ENCODE assay signal across 24 cellular contexts in genomic region chr4:156413411-156413985, GRCh38.
"Had no signal": no experiment of that assay in that cellular context is flagged by ENCODE, and none has a peak within 500 bp of the region (broad histone marks: within the 10 kb centered on the region; RNA-seq: fewer than 3 reads in every experiment).

No MANE protein-coding gene starts in this region.

- ATAC-seq: activated CD8-positive, alpha-beta memory T cell treated with anti-CD3 and anti-CD28 coated beads, Interleukin-2, amount 10 ng/mL, durations not matched to agents 7 days and 5 days; activated CD8-positive, alpha-beta T cell treated with anti-CD3 and anti-CD28 coated beads for 36 hours; body of pancreas; natural killer cell; pancreas; psoas muscle; stimulated activated naive CD8-positive, alpha-beta T cell treated with anti-CD3 and anti-CD28 coated beads, Interleukin-15, Interleukin-2, amounts not matched to agents 100 U/mL and 50 U/mL, for 24 hours; T-helper 17 cell had no signal

- H3K4me1 ChIP-seq: body of pancreas, pancreas, psoas muscle, right atrium auricular region, upper lobe of left lung had no signal

- H3K27ac Mint-ChIP-seq: activated CD4-positive, alpha-beta T cell treated with anti-CD3 and anti-CD28 coated beads, Interleukin-2, amount 10 ng/mL, durations not matched to agents 7 days and 5 days; activated CD8-positive, alpha-beta memory T cell treated with anti-CD3 and anti-CD28 coated beads, Interleukin-2, amount 10 ng/mL, durations not matched to agents 7 days and 5 days; activated CD8-positive, alpha-beta T cell treated with anti-CD3 and anti-CD28 coated beads for 36 hours; activated naive CD4-positive, alpha-beta T cell treated with anti-CD3 and anti-CD28 coated beads, Interleukin-2, amount 10 ng/mL, durations not matched to agents 7 days and 5 days; dendritic cell treated with granulocyte-macrophage colony-stimulating factor and Interleukin-4, amounts not matched to agents 40 ng/mL and 50 ng/mL, for 4 days; natural killer cell; T-helper 17 cell had no signal

- H3K27me3 ChIP-seq: body of pancreas, pancreas, right atrium auricular region, upper lobe of left lung had no signal

- H3K27me3 Mint-ChIP-seq: activated CD4-positive, alpha-beta T cell treated with anti-CD3 and anti-CD28 coated beads, Interleukin-2, amount 10 ng/mL, durations not matched to agents 7 days and 5 days; activated CD8-positive, alpha-beta memory T cell treated with anti-CD3 and anti-CD28 coated beads, Interleukin-2, amount 10 ng/mL, durations not matched to agents 7 days and 5 days; activated CD8-positive, alpha-beta T cell treated with anti-CD3 and anti-CD28 coated beads for 36 hours; activated naive CD4-positive, alpha-beta T cell treated with anti-CD3 and anti-CD28 coated beads, Interleukin-2, amount 10 ng/mL, durations not matched to agents 7 days and 5 days; dendritic cell treated with granulocyte-macrophage colony-stimulating factor and Interleukin-4, amounts not matched to agents 40 ng/mL and 50 ng/mL, for 4 days; T-helper 17 cell had no signal

- H3K36me3 Mint-ChIP-seq: activated CD8-positive, alpha-beta memory T cell treated with anti-CD3 and anti-CD28 coated beads, Interleukin-2, amount 10 ng/mL, durations not matched to agents 7 days and 5 days; activated naive CD4-positive, alpha-beta T cell treated with anti-CD3 and anti-CD28 coated beads, Interleukin-2, amount 10 ng/mL, durations not matched to agents 7 days and 5 days; natural killer cell had no signal

- H3K36me3 ChIP-seq: pancreas, right atrium auricular region, upper lobe of left lung had no signal

- H3K4me3 Mint-ChIP-seq: activated CD4-positive, alpha-beta T cell treated with anti-CD3 and anti-CD28 coated beads, Interleukin-2, amount 10 ng/mL, durations not matched to agents 7 days and 5 days; activated CD8-positive, alpha-beta memory T cell treated with anti-CD3 and anti-CD28 coated beads, Interleukin-2, amount 10 ng/mL, durations not matched to agents 7 days and 5 days; activated CD8-positive, alpha-beta T cell treated with anti-CD3 and anti-CD28 coated beads for 36 hours; activated naive CD4-positive, alpha-beta T cell treated with anti-CD3 and anti-CD28 coated beads, Interleukin-2, amount 10 ng/mL, durations not matched to agents 7 days and 5 days; dendritic cell treated with granulocyte-macrophage colony-stimulating factor and Interleukin-4, amounts not matched to agents 40 ng/mL and 50 ng/mL, for 4 days; natural killer cell; T-helper 17 cell had no signal

- DNase-seq: activated CD4-positive, alpha-beta T cell treated with anti-CD3 and anti-CD28 coated beads, Interleukin-2, amount 10 ng/mL, durations not matched to agents 7 days and 5 days; activated CD4-positive, CD25-positive, alpha-beta regulatory T cell treated with anti-CD3 and anti-CD28 coated beads, Interleukin-2, amount 50 U/mL, for 72 hours; activated CD8-positive, alpha-beta memory T cell treated with anti-CD3 and anti-CD28 coated beads, Interleukin-2, amount 10 ng/mL, durations not matched to agents 7 days and 5 days; activated CD8-positive, alpha-beta T cell treated with anti-CD3 and anti-CD28 coated beads for 36 hours; activated effector memory CD4-positive, alpha-beta T cell treated with anti-CD3 and anti-CD28 coated beads, Interleukin-2, amount 50 U/mL, for 16 hours; activated naive CD4-positive, alpha-beta T cell treated with anti-CD3 and anti-CD28 coated beads, Interleukin-2, amount 10 ng/mL, durations not matched to agents 7 days and 5 days; activated T-cell treated with anti-CD3 and anti-CD28 coated beads for 4 hours; anterior cingulate cortex; body of pancreas; effector CD8-positive, alpha-beta T cell; erythroblast; glutamatergic neuron; hypothalamus; mesendoderm; natural killer cell; pancreas; psoas muscle; stimulated activated CD4-positive, alpha-beta T cell treated with anti-CD3 and anti-CD28 coated beads, Interleukin-12 subunit alpha, Interleukin-12 subunit beta, amount 100 ng/mL, for 4 hours; stimulated activated CD4-positive, alpha-beta T cell treated with anti-CD3 and anti-CD28 coated beads, Interleukin-4, amount 100 ng/mL, for 4 hours; stimulated activated naive CD8-positive, alpha-beta T cell treated with anti-CD3 and anti-CD28 coated beads, Interleukin-15, Interleukin-2, amounts not matched to agents 100 U/mL and 50 U/mL, for 24 hours; T-helper 17 cell; upper lobe of left lung had no signal

- H3K9me3 ChIP-seq: body of pancreas, pancreas, psoas muscle, right atrium auricular region, upper lobe of left lung had no signal

- H3K4me3 ChIP-seq: body of pancreas, pancreas, psoas muscle, right atrium auricular region, upper lobe of left lung had no signal

- H3K27ac ChIP-seq: body of pancreas, pancreas, psoas muscle, right atrium auricular region, upper lobe of left lung had no signal

- H3K9me3 Mint-ChIP-seq: activated CD4-positive, alpha-beta T cell treated with anti-CD3 and anti-CD28 coated beads, Interleukin-2, amount 10 ng/mL, durations not matched to agents 7 days and 5 days had no signal

- H3K4me1 Mint-ChIP-seq: activated CD4-positive, alpha-beta T cell treated with anti-CD3 and anti-CD28 coated beads, Interleukin-2, amount 10 ng/mL, durations not matched to agents 7 days and 5 days; activated CD8-positive, alpha-beta memory T cell treated with anti-CD3 and anti-CD28 coated beads, Interleukin-2, amount 10 ng/mL, durations not matched to agents 7 days and 5 days; activated naive CD4-positive, alpha-beta T cell treated with anti-CD3 and anti-CD28 coated beads, Interleukin-2, amount 10 ng/mL, durations not matched to agents 7 days and 5 days; natural killer cell; T-helper 17 cell had no signal
